ENCODE assay signal across 10 cellular contexts in genomic region chr16:81831722-81832126, GRCh38. TPM values are rescaled to one million over a fixed set of nuclear protein-coding genes. Genes with fewer than 3 reads are reported as not detected.
DNase-seq lines count a peak whose midpoint lies in the region; ATAC-seq and TF ChIP-seq lines count a peak whose summit lies in the region.
"Had no signal": no experiment of that assay in that cellular context is flagged by ENCODE, and none has a peak within 500 bp of the region (broad histone marks: within the 10 kb centered on the region; RNA-seq: fewer than 3 reads in every experiment).

No MANE protein-coding gene starts in this region.

- H3K4me3 ChIP-seq in right lobe of liver, result no peak overlapping the region
- no peak overlapping the region for H3K4me3 ChIP-seq in transverse colon
- H3K4me3 ChIP-seq: uterus had no signal

- no peak for TF ChIP-seq POLR2A in right lobe of liver (IDR thresholded peaks at IDR 0.05)
- TF ChIP-seq POLR2A in transverse colon (IDR thresholded peaks at IDR 0.05), result peak; percentile 18

- TF ChIP-seq EP300 in transverse colon (IDR thresholded peaks at IDR 0.05; ENCODE audit: low read depth), result no peak

- in situ Hi-C loops in transverse colon (cut with MboI; ENCODE audit: low pct_ligation_motif_present in 1 of 4, low pct_unique_long_range_greater_than_20kb in 1 of 4, low sequenced_read_pairs in 3 of 4), result no loop called here

- peak; percentile 19 for DNase-seq in activated T-cell treated with anti-CD3 and anti-CD28 coated beads for 24 hours (ENCODE audit: low read depth)
- peak; percentile 60 to 78 (median 70) for DNase-seq in right lobe of liver
- DNase-seq in transverse colon, result peak; percentile 79
- DNase-seq in DMS53 (lab: John Stamatoyannopoulos, UW), result no peak
- no peak for DNase-seq in HuH-7 (ENCODE audit: low spot score)

- intact Hi-C loops in right lobe of liver (cut with DNase I) (no loop called here), transverse colon (cut with DNase I; ENCODE audit: low total_unique reads) (no loop called here)

- ATAC-seq in GM21529 (IDR thresholded peaks at IDR 0.05; ENCODE audit: unreplicated experiment) (peak; percentile 73), right lobe of liver (peak; percentile 65 to 79 (median 72))

- H3K4me1 ChIP-seq in right lobe of liver, result no peaks in the 10 kb centered on the region
- H3K4me1 ChIP-seq in transverse colon, result peaks cover 0 to 6% (median 0%) of the 10 kb centered on the region in 4 donors
- H3K4me1 ChIP-seq: uterus had no signal

- no peaks in the 10 kb centered on the region for H3K27me3 ChIP-seq in right lobe of liver
- no peaks in the 10 kb centered on the region for H3K27me3 ChIP-seq in transverse colon
- H3K27me3 ChIP-seq: uterus had no signal

- H3K36me3 ChIP-seq in KOPT-K1 (ENCODE audit: insufficient read depth, low read length) (no peaks in the 10 kb centered on the region), right lobe of liver (no peaks in the 10 kb centered on the region), transverse colon (no peaks in the 10 kb centered on the region)
- H3K36me3 ChIP-seq: uterus had no signal

- WGBS in right lobe of liver (ENCODE audit: insufficient coverage, low coverage, low lambda C conversion rate, missing lambda C conversion rate), result no CpG with 5 or more reads among the region's 8 CpGs
- 71% methylated on average over 8 of the region's 8 CpGs; no CpG with 5 or more reads in 1 of the 2 donors for WGBS in transverse colon (ENCODE audit: low coverage in 1 of 2), 2 donors

- peak overlapping the region; percentile 57 for H3K27ac ChIP-seq in KOPT-K1 (ENCODE audit: low read depth, low read length, poor library complexity, severe bottlenecking)
- no peak overlapping the region for H3K27ac ChIP-seq in right lobe of liver
- peak overlapping the region in 3 of 4 donors; percentile 34 to 65 (median 44) for H3K27ac ChIP-seq in transverse colon
- H3K27ac ChIP-seq: KMS-11, uterus had no signal

- no peaks in the 10 kb centered on the region for H3K9me3 ChIP-seq in KOPT-K1 (ENCODE audit: insufficient read depth, low read length, poor library complexity, severe bottlenecking)
- no peaks in the 10 kb centered on the region for H3K9me3 ChIP-seq in right lobe of liver
- no peaks in the 10 kb centered on the region for H3K9me3 ChIP-seq in transverse colon
- H3K9me3 ChIP-seq: uterus had no signal

- TF ChIP-seq CTCF in GM12873 (IDR thresholded peaks at IDR 0.05; ENCODE audit: insufficient read depth, low read depth, low read length, missing control alignments) (peak; percentile 74), right lobe of liver (IDR thresholded peaks at IDR 0.05) (no peak), transverse colon (IDR thresholded peaks at IDR 0.05) (peak in 2 of 5 experiments; percentile 10 to 16)

RNA-seq across cellular contexts. Expression of gene PLCG2, which starts 52.6 kb away (rescaled TPM):
- total RNA-seq in right lobe of liver (10 to 100 TPM; 11.1 to 23.1 (median 17.7) TPM), transverse colon (10 to 100 TPM in 3 of 4 donors, 1 to 10 TPM in 1; 9.0 to 65.9 (median 28.6) TPM)

Comparison
In these comparisons a context has a peak if more than half of its experiments do, and no peak if none do; other contexts are left out.
1. H3K27ac ChIP-seq: peak in KOPT-K1 (single experiment) and transverse colon (3 of 4); none in right lobe of liver (0 of 3).
2. DNase-seq: peak in activated T-cell treated with anti-CD3 and anti-CD28 coated beads for 24 hours (single experiment), right lobe of liver (3 of 3) and transverse colon (single experiment); none in DMS53 (single experiment) and HuH-7 (single experiment).